Comparison of ENCODE assay signal across 11 cellular contexts in the genomic region with DNA sequence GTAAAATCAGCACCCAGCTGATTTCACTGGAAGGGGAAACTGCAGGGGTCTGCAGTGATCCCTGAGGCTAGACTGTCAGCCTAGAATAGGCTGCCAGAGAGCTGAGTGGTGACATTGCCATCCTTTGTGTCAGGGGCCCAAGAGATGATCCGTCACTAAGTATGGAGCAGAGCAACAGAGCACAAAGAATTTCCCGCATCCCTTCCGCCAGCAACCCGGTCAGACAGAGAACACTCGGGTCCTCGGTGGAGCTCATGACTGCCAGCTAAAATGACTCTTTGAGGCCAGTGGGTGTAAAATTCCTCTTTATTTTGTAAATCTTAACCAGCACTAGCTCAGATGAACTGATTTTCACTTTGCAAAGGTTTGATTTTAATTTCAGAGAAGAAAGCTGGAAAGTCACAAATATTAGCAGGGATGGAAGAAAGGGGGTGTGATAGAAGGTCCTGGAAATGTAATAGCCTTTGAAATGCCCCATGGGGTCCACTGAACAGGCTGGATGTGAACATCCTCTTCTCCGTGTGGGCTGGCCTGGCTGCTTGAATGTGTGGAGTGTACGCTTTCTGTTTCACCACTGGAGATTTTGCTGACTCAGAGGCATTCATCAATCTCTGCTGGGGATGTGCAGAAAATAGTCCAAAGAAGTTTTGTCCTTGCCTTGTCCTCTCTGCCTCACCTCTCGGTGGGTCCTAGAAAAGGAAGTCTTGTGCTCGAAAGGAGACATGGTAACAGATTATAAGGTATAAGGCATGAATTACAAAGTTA.
DNase-seq lines count a peak whose midpoint lies in the region; ATAC-seq and TF ChIP-seq lines count a peak whose summit lies in the region.
"Had no signal": no experiment of that assay in that cellular context is flagged by ENCODE, and none has a peak within 500 bp of the region (broad histone marks: within the 10 kb centered on the region; RNA-seq: fewer than 3 reads in every experiment).

No MANE protein-coding gene starts in this region.

- peaks cover 29% of the 10 kb centered on the region for H3K27me3 Mint-ChIP-seq in progenitor cell of endocrine pancreas

- ATAC-seq in sciatic nerve (peak; percentile 60), lower lobe of right lung (no peak)

- peaks cover 0 to 2% (median 0%) of the 10 kb centered on the region in 45 donors for H3K27me3 ChIP-seq in dorsolateral prefrontal cortex
- H3K27me3 ChIP-seq in lower lobe of right lung (ENCODE audit: low read depth) = peaks cover 31% of the 10 kb centered on the region

- H3K9me3 Mint-ChIP-seq in progenitor cell of endocrine pancreas (ENCODE audit: low read depth) = no peaks in the 10 kb centered on the region

- H3K4me3 Mint-ChIP-seq in progenitor cell of endocrine pancreas (ENCODE audit: low read depth) = no peak overlapping the region

- no peaks in the 10 kb centered on the region for H3K36me3 ChIP-seq in lower lobe of right lung

- peak overlapping the region in 45 of 59 donors; percentile 5 to 58 (median 31) for H3K4me3 ChIP-seq in dorsolateral prefrontal cortex
- no peak overlapping the region for H3K4me3 ChIP-seq in lower lobe of right lung
- H3K4me3 ChIP-seq: PC-9 had no signal

- H3K4me1 Mint-ChIP-seq in progenitor cell of endocrine pancreas (ENCODE audit: low read depth) = no peaks in the 10 kb centered on the region

- no peaks in the 10 kb centered on the region for H3K36me3 Mint-ChIP-seq in progenitor cell of endocrine pancreas (ENCODE audit: insufficient read depth)

- H3K9me3 ChIP-seq in lower lobe of right lung = no peaks in the 10 kb centered on the region

- no peak for TF ChIP-seq CTCF in dorsolateral prefrontal cortex (IDR thresholded peaks at IDR 0.05 in 54 of 56, conservative IDR thresholded peaks at IDR 0.05 in 2 of 56; ENCODE audit: low read depth in 1 of 56, partially characterized antibody in 56 of 56)
- TF ChIP-seq CTCF in lower lobe of right lung (IDR thresholded peaks at IDR 0.05) = no peak
- no peak for TF ChIP-seq CTCF in progenitor cell of endocrine pancreas (IDR thresholded peaks at IDR 0.05; ENCODE audit: unreplicated experiment)

- no peaks in the 10 kb centered on the region for H3K4me1 ChIP-seq in lower lobe of right lung

- intact Hi-C loops in dorsolateral prefrontal cortex (cut with DNase I) = loop anchor here in 1 of 2 donors (10.0 kb wide), 1 partner anchor 64 kb away; no protein-coding TSS in a partner anchor
- intact Hi-C loops in sciatic nerve (cut with DNase I) = no loop called here
- intact Hi-C loops in lower lobe of right lung (cut with DNase I) = no loop called here

- H3K27ac ChIP-seq in dorsolateral prefrontal cortex = peak overlapping the region in 29 of 59 donors; percentile 1 to 72 (median 30)
- H3K27ac ChIP-seq in lower lobe of right lung = no peak overlapping the region
- H3K27ac ChIP-seq: PC-9 had no signal

- H3K27ac Mint-ChIP-seq in progenitor cell of endocrine pancreas = no peak overlapping the region

- peak; percentile 6 for DNase-seq in ELF-1 (ENCODE audit: low read depth, low spot score)
- peak; percentile 14 for DNase-seq in NCI-H69 (lab: John Stamatoyannopoulos, UW)
- DNase-seq in dorsolateral prefrontal cortex = peak in 1 of 10 donors; percentile 38
- no peak for DNase-seq in sciatic nerve (ENCODE audit: low spot score)
- DNase-seq in lower lobe of right lung = no peak
- DNase-seq in stimulated activated CD4-positive, alpha-beta T cell treated with anti-CD3 and anti-CD28 coated beads, Interleukin-2, amount 100 ng/mL, for 48 hours = no peak
- no peak for DNase-seq in progenitor cell of endocrine pancreas (ENCODE audit: low spot score, unreplicated experiment)
- DNase-seq: NCI-H1105 treated with DMSO at 0.1 percent for 48 hours, NCI-H1694 treated with DMSO at 0.1 percent for 48 hours, NCI-H774, PC-9 had no signal

Comparison
In these comparisons a context has a peak if more than half of its experiments do, and no peak if none do; other contexts are left out.
1. DNase-seq: peak in ELF-1 (single experiment) and NCI-H69 (single experiment); none in sciatic nerve (single experiment), lower lobe of right lung (single experiment), stimulated activated CD4-positive, alpha-beta T cell treated with anti-CD3 and anti-CD28 coated beads, Interleukin-2, amount 100 ng/mL, for 48 hours (0 of 2) and progenitor cell of endocrine pancreas (single experiment).